8 cellular contexts compared by ENCODE assay signal in the genomic region with DNA sequence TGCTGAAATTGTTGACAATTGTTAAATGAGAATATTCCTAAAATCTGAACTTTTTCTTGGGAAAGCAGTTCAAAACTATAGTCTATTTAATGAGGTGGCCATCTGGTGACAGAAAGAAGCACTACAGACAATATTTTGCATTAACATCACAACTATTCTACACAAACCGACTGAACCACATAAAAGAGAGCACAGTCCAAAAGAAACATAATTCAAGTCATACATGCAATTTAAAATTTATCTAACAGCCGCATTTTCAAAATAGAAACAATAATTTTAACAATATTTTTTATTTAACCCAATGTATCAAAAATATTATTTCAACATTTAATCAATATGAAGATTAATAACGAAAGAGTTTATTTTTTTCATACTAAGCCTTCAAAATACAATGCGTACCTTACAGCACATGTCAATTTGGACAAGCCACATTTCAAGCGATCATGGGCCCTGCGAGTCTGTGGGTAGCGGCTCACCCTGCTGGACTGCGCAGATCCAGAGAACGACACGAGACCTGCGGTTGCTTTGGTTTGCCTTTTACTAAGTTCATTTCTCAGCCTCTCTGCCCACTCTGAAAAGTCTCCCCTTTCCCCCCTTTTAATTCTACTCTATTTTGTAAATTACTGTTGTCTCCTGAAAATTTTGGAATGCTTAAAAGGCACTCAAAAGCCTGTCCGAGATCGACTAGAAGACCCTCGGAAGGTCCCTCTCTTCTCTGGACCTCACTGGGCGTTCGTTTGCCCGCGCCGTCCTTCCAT. TPM values are rescaled to one million over a fixed set of nuclear protein-coding genes. Genes with fewer than 3 reads are reported as not detected.
DNase-seq lines count a peak whose midpoint lies in the region; ATAC-seq and TF ChIP-seq lines count a peak whose summit lies in the region.

No MANE protein-coding gene starts in this region.

- WGBS in heart right ventricle, 2 donors: 2% methylated on average over 19 of the region's 19 CpGs

- no peak overlapping the region for H3K27ac Mint-ChIP-seq in activated naive CD8-positive, alpha-beta T cell treated with anti-CD3 and anti-CD28 coated beads for 36 hours

- H3K9ac ChIP-seq in parathyroid adenoma: no peak overlapping the region

- H3K4me3 Mint-ChIP-seq in activated naive CD8-positive, alpha-beta T cell treated with anti-CD3 and anti-CD28 coated beads for 36 hours: peak overlapping the region; percentile 76

- H3K27ac ChIP-seq in heart right ventricle (no peak overlapping the region), parathyroid adenoma (peak overlapping the region; percentile 50)

- H3K79me2 ChIP-seq in parathyroid adenoma: no peaks in the 10 kb centered on the region

- peaks cover 4% of the 10 kb centered on the region for H3K4me1 Mint-ChIP-seq in activated naive CD8-positive, alpha-beta T cell treated with anti-CD3 and anti-CD28 coated beads for 36 hours

- H3K36me3 Mint-ChIP-seq in activated naive CD8-positive, alpha-beta T cell treated with anti-CD3 and anti-CD28 coated beads for 36 hours: no peaks in the 10 kb centered on the region

- H3K36me3 ChIP-seq in H7 (replicated peaks; ENCODE audit: control insufficient read depth, insufficient read depth, low read length): no peaks in the 10 kb centered on the region; the same call in 1 of the 2 replicates
- no peaks in the 10 kb centered on the region for H3K36me3 ChIP-seq in heart right ventricle
- H3K36me3 ChIP-seq in parathyroid adenoma (ENCODE audit: control insufficient read depth, insufficient read depth, low read length): no peaks in the 10 kb centered on the region

- intact Hi-C loops in heart right ventricle (cut with DNase I): no loop called here

- peaks cover 0 to 17% (median 8%) of the 10 kb centered on the region in 9 donors for H3K4me1 ChIP-seq in heart right ventricle
- no peaks in the 10 kb centered on the region for H3K4me1 ChIP-seq in parathyroid adenoma

- peak overlapping the region; percentile 92 for H3K4me2 ChIP-seq in parathyroid adenoma (ENCODE audit: low read length)

- H3K9me3 ChIP-seq in heart right ventricle (no peaks in the 10 kb centered on the region), parathyroid adenoma (ENCODE audit: control insufficient read depth, low read length) (no peaks in the 10 kb centered on the region)

- peak; percentile 41 for DNase-seq in Daoy (ENCODE audit: low read depth)
- DNase-seq in H7: peak; percentile 19
- peak; percentile 55 for DNase-seq in NCI-H2171 (lab: John Stamatoyannopoulos, UW)
- peak; percentile 29 for DNase-seq in activated naive CD8-positive, alpha-beta T cell treated with anti-CD3 and anti-CD28 coated beads for 36 hours
- DNase-seq in heart right ventricle: no peak

- peak in 4 of 8 donors; percentile 29 to 64 (median 46) for ATAC-seq in heart right ventricle
- no peak for ATAC-seq in HG02840 (IDR thresholded peaks at IDR 0.05; ENCODE audit: low FRiP score, unreplicated experiment)
- ATAC-seq in HG02571 (IDR thresholded peaks at IDR 0.05; ENCODE audit: unreplicated experiment): no peak

- peaks cover 3% of the 10 kb centered on the region for H3K27me3 Mint-ChIP-seq in activated naive CD8-positive, alpha-beta T cell treated with anti-CD3 and anti-CD28 coated beads for 36 hours

- H3K27me3 ChIP-seq in H7 (ENCODE audit: control insufficient read depth, insufficient read depth, low read length) (no peaks in the 10 kb centered on the region), heart right ventricle (peaks cover 0 to 57% (median 48%) of the 10 kb centered on the region in 7 donors), parathyroid adenoma (ENCODE audit: control insufficient read depth, insufficient read depth, low read length) (no peaks in the 10 kb centered on the region)

- TF ChIP-seq CTCF in heart right ventricle (IDR thresholded peaks at IDR 0.05): peak in 7 of 9 donors; percentile 26 to 56 (median 44)
- TF ChIP-seq CTCF in parathyroid adenoma (IDR thresholded peaks at IDR 0.05): peak; percentile 37

- H2AFZ ChIP-seq in parathyroid adenoma: peak overlapping the region; percentile 84

- H3K4me3 ChIP-seq in H7 (ENCODE audit: insufficient read depth, low read depth, low read length) (peak overlapping the region; percentile 68), heart right ventricle (peak overlapping the region; percentile 14 to 50 (median 44)), parathyroid adenoma (ENCODE audit: low read depth, low read length) (peak overlapping the region; percentile 53)

- H3K9me3 Mint-ChIP-seq in activated naive CD8-positive, alpha-beta T cell treated with anti-CD3 and anti-CD28 coated beads for 36 hours: no peaks in the 10 kb centered on the region

RNA-seq across cellular contexts. Expression of a gene that starts 0.9 kb away (rescaled TPM):
- not detected in 2 replicates for total RNA-seq in Daoy (2014; rRNA removed; shearing (Covaris generic))
- total RNA-seq in H7 (2014; rRNA removed; shearing (Covaris generic)): 0.30 and 0.38 TPM in 2 replicates
- under 1 TPM; 0.56 to 0.66 TPM for total RNA-seq in activated naive CD8-positive, alpha-beta T cell treated with anti-CD3 and anti-CD28 coated beads for 36 hours
- 1 to 10 TPM in 1 of 10 donors, under 1 TPM in 6, not detected in 3; 0.07 to 1.7 (median 0.32) TPM for total RNA-seq in heart right ventricle
- under 1 TPM in 1 of 2 donors, not detected in 1; 0.01 TPM for polyA plus RNA-seq in heart right ventricle

RNA-seq across cellular contexts. Expression of a gene that starts 48.4 kb away (rescaled TPM):
- total RNA-seq in Daoy (2014; rRNA removed; shearing (Covaris generic)): 2.4 and 5.3 TPM in 2 replicates
- 0.42 and 3.7 TPM in 2 replicates for total RNA-seq in H7 (2014; rRNA removed; shearing (Covaris generic))
- not detected for total RNA-seq in activated naive CD8-positive, alpha-beta T cell treated with anti-CD3 and anti-CD28 coated beads for 36 hours
- total RNA-seq in heart right ventricle: 1 to 10 TPM in 3 of 10 donors, under 1 TPM in 7; 0.40 to 5.5 (median 0.92) TPM
- polyA plus RNA-seq in heart right ventricle: under 1 TPM; 0.52 to 0.59 TPM

Comparison
In these comparisons a context has a peak if more than half of its experiments do, and no peak if none do; other contexts are left out.
1. DNase-seq: peak in Daoy (single experiment), H7 (single experiment), NCI-H2171 (single experiment) and activated naive CD8-positive, alpha-beta T cell treated with anti-CD3 and anti-CD28 coated beads for 36 hours (single experiment); none in heart right ventricle (0 of 2).
2. Peak in every context shown above with its lines, with median percentiles within 50 percentile points of each other: H3K4me3 ChIP-seq.